8 cellular contexts compared by ENCODE assay signal in genomic region chr17:81910840-81911276, GRCh38. TPM values are rescaled to one million over a fixed set of nuclear protein-coding genes. Genes with fewer than 3 reads are reported as not detected.
DNase-seq lines count a peak whose midpoint lies in the region; ATAC-seq and TF ChIP-seq lines count a peak whose summit lies in the region.

No MANE protein-coding gene starts in this region.

- WGBS in hepatocyte (ENCODE audit: low lambda C conversion rate, missing lambda C conversion rate) = under 1% methylated on average over 28 of the region's 55 CpGs
- WGBS in smooth muscle cell (ENCODE audit: low lambda C conversion rate) = under 1% methylated on average over 41 of the region's 55 CpGs

- in situ Hi-C loops in G401 (cut with HindIII; ENCODE audit: low sequenced_read_pairs) = no loop called here

- H3K9me2 ChIP-seq in hepatocyte (replicated peaks; ENCODE audit: insufficient read depth) = no peaks in the 10 kb centered on the region

- H4K20me1 ChIP-seq in hepatocyte (ENCODE audit: insufficient read depth, poor library complexity, severe bottlenecking) (peaks cover 4% of the 10 kb centered on the region), smooth muscle cell (ENCODE audit: low read depth) (peaks cover 46% of the 10 kb centered on the region)

- H2AFZ ChIP-seq in hepatocyte (no peak overlapping the region), smooth muscle cell (ENCODE audit: low read depth) (no peak overlapping the region)

- DNase-seq in Right ventricle myocardium inferior (ENCODE audit: missing footprints) (no peak), Right ventricle myocardium superior (no peak), hepatocyte (ENCODE audit: low spot score) (peak; percentile 54), smooth muscle cell (lab: John Stamatoyannopoulos, UW; ENCODE audit: unreplicated experiment) (no peak), cerebellar cortex (ENCODE audit: low spot score) (no peak), G401 (ENCODE audit: low spot score) (no peak)

- peak overlapping the region; percentile 62 for H3K9ac ChIP-seq in smooth muscle cell (ENCODE audit: low read depth)

- no peaks in the 10 kb centered on the region for H3K36me3 ChIP-seq in hepatocyte (replicated peaks; ENCODE audit: insufficient read depth, low read depth)
- H3K36me3 ChIP-seq in smooth muscle cell (ENCODE audit: low read depth) = no peaks in the 10 kb centered on the region

- H3K4me3 ChIP-seq in WI38 (ENCODE audit: low read depth, low read length) = peak overlapping the region; percentile 76
- peak overlapping the region; percentile 66 for H3K4me3 ChIP-seq in hepatocyte
- H3K4me3 ChIP-seq in smooth muscle cell = peak overlapping the region; percentile 81

- H3K79me2 ChIP-seq in hepatocyte = peaks cover 31% of the 10 kb centered on the region
- H3K79me2 ChIP-seq in smooth muscle cell (ENCODE audit: low read depth) = peaks cover 12% of the 10 kb centered on the region

- peak overlapping the region; percentile 88 for H3K27ac ChIP-seq in hepatocyte
- H3K27ac ChIP-seq in smooth muscle cell (ENCODE audit: low read depth) = no peak overlapping the region

- H3K4me1 ChIP-seq in hepatocyte (ENCODE audit: insufficient read depth) (peaks cover 19% of the 10 kb centered on the region), smooth muscle cell (ENCODE audit: low read depth) (peaks cover 4% of the 10 kb centered on the region)

- H3F3A ChIP-seq in smooth muscle cell (ENCODE audit: low read depth) = peaks cover 9% of the 10 kb centered on the region

- no peaks in the 10 kb centered on the region for H3K9me3 ChIP-seq in hepatocyte (ENCODE audit: low read depth)
- no peaks in the 10 kb centered on the region for H3K9me3 ChIP-seq in smooth muscle cell (replicated peaks; ENCODE audit: low read depth)

- TF ChIP-seq CTCF in WI38 (IDR thresholded peaks at IDR 0.05; ENCODE audit: low read depth, low read length) (no peak), hepatocyte (IDR thresholded peaks at IDR 0.05; ENCODE audit: poor library complexity) (no peak), smooth muscle cell (IDR thresholded peaks at IDR 0.05; ENCODE audit: borderline replicate concordance, insufficient read depth, poor library complexity, severe bottlenecking) (no peak)

- ATAC-seq in Right ventricle myocardium inferior (peak; percentile 6), Right ventricle myocardium superior (ENCODE audit: poor library complexity) (no peak), HG02981 (IDR thresholded peaks at IDR 0.05; ENCODE audit: unreplicated experiment) (peak; percentile 25)

- H3K27me3 ChIP-seq in hepatocyte (no peaks in the 10 kb centered on the region), smooth muscle cell (ENCODE audit: low read depth) (no peaks in the 10 kb centered on the region)

- intact Hi-C loops in Right ventricle myocardium inferior (cut with DNase I) (no loop called here), Right ventricle myocardium superior (cut with DNase I) (no loop called here)

- peak overlapping the region; percentile 98 for H3K4me2 ChIP-seq in hepatocyte
- H3K4me2 ChIP-seq in smooth muscle cell = peak overlapping the region; percentile 99

RNA-seq across cellular contexts. Expression of gene PCYT2, which starts 0.3 kb away (rescaled TPM):
- 31.0 TPM for total RNA-seq in Right ventricle myocardium inferior
- total RNA-seq in Right ventricle myocardium superior = 29.5 TPM
- 81.1 and 84.7 TPM in 2 replicates for total RNA-seq in hepatocyte
- polyA plus RNA-seq in hepatocyte = 124 and 126 TPM in 2 replicates
- 10.3 and 11.4 TPM in 2 replicates for total RNA-seq in smooth muscle cell
- 27.9 and 50.6 TPM in 2 replicates for polyA plus RNA-seq in smooth muscle cell
- total RNA-seq in G401 (2014; rRNA removed; shearing (Covaris generic)) = 41.8 and 60.0 TPM in 2 replicates

RNA-seq across cellular contexts. Expression of gene SIRT7, which starts 7.1 kb away (rescaled TPM):
- total RNA-seq in Right ventricle myocardium inferior (6.2 TPM), Right ventricle myocardium superior (6.1 TPM), hepatocyte (16.5 and 18.6 TPM in 2 replicates), smooth muscle cell (9.5 and 19.9 TPM in 2 replicates)
- polyA plus RNA-seq in hepatocyte (35.2 and 36.0 TPM in 2 replicates), smooth muscle cell (10.1 and 27.9 TPM in 2 replicates)
- total RNA-seq in G401 (2014; rRNA removed; shearing (Covaris generic)) = 15.4 and 17.6 TPM in 2 replicates

RNA-seq across cellular contexts. Expression of gene NPB, which starts 8.8 kb away (rescaled TPM):
- 0.38 TPM for total RNA-seq in Right ventricle myocardium inferior
- total RNA-seq in Right ventricle myocardium superior = 0.24 TPM
- 0.47 and 2.6 TPM in 2 replicates for total RNA-seq in hepatocyte
- polyA plus RNA-seq in hepatocyte = 2.2 and 3.2 TPM in 2 replicates
- 7.9 TPM in 1 of 2 replicates, not detected in the other for total RNA-seq in smooth muscle cell
- 13.6 and 14.4 TPM in 2 replicates for polyA plus RNA-seq in smooth muscle cell
- total RNA-seq in G401 (2014; rRNA removed; shearing (Covaris generic)) = 0.41 and 0.74 TPM in 2 replicates

RNA-seq across cellular contexts. Expression of gene MAFG, which starts 16.7 kb away (rescaled TPM):
- 26.2 TPM for total RNA-seq in Right ventricle myocardium inferior
- total RNA-seq in Right ventricle myocardium superior = 29.9 TPM
- 18.1 and 21.3 TPM in 2 replicates for total RNA-seq in hepatocyte
- 28.5 and 37.4 TPM in 2 replicates for polyA plus RNA-seq in hepatocyte
- total RNA-seq in smooth muscle cell = 13.7 and 15.3 TPM in 2 replicates
- polyA plus RNA-seq in smooth muscle cell = 30.3 and 39.0 TPM in 2 replicates
- 14.5 and 15.6 TPM in 2 replicates for total RNA-seq in G401 (2014; rRNA removed; shearing (Covaris generic))

RNA-seq across cellular contexts. Expression of gene ANAPC11, which starts 19.3 kb away (rescaled TPM):
- 179 TPM for total RNA-seq in Right ventricle myocardium inferior
- total RNA-seq in Right ventricle myocardium superior = 176 TPM
- total RNA-seq in hepatocyte = 129 and 155 TPM in 2 replicates
- 307 and 345 TPM in 2 replicates for polyA plus RNA-seq in hepatocyte
- total RNA-seq in smooth muscle cell = 147 and 222 TPM in 2 replicates
- polyA plus RNA-seq in smooth muscle cell = 428 and 444 TPM in 2 replicates
- total RNA-seq in G401 (2014; rRNA removed; shearing (Covaris generic)) = 194 and 216 TPM in 2 replicates
